In genomic region chr20:51027396-51027795, GRCh38 we compare ENCODE assay signal across 27 cellular contexts.
"Had no signal": no experiment of that assay in that cellular context is flagged by ENCODE, and none has a peak within 500 bp of the region (broad histone marks: within the 10 kb centered on the region; RNA-seq: fewer than 3 reads in every experiment).

No MANE protein-coding gene starts in this region.

- H3K27ac ChIP-seq: brain microvascular endothelial cell, coronary artery, dorsolateral prefrontal cortex, WERI-Rb-1 had no signal

- H3K4me3 Mint-ChIP-seq: activated B cell treated with CpG ODN at 0.5 μM for 24 hours; activated CD8-positive, alpha-beta T cell treated with anti-CD3 and anti-CD28 coated beads for 36 hours; activated naive CD8-positive, alpha-beta T cell; activated T-cell treated with anti-CD3 and anti-CD28 coated beads, Interleukin-2, amount 50 U/mL, for 4 hours; activated T-helper 17 cell treated with anti-CD3 and anti-CD28 coated beads, Interleukin-2, amount 50 U/mL, for 72 hours; central memory CD8-positive, alpha-beta T cell; dendritic cell treated with granulocyte-macrophage colony-stimulating factor and Interleukin-4, amounts not matched to agents 40 ng/mL and 50 ng/mL, for 4 days; T-helper 17 cell; T-helper 2 cell treated with Interferon-gamma antibody and Interleukin-4, amounts not matched to agents 5 μg/mL and 100 μg/mL, for 36 hours had no signal

- H3K36me3 ChIP-seq: brain microvascular endothelial cell, WERI-Rb-1 had no signal

- H3K27ac Mint-ChIP-seq: activated B cell treated with CpG ODN at 0.5 μM for 24 hours; activated CD8-positive, alpha-beta T cell treated with anti-CD3 and anti-CD28 coated beads for 36 hours; activated naive CD8-positive, alpha-beta T cell; activated T-helper 17 cell treated with anti-CD3 and anti-CD28 coated beads, Interleukin-2, amount 50 U/mL, for 72 hours; dendritic cell treated with granulocyte-macrophage colony-stimulating factor and Interleukin-4, amounts not matched to agents 40 ng/mL and 50 ng/mL, for 4 days; T-helper 17 cell; T-helper 2 cell treated with Interferon-gamma antibody and Interleukin-4, amounts not matched to agents 5 μg/mL and 100 μg/mL, for 36 hours had no signal

- H3K36me3 Mint-ChIP-seq: activated naive CD8-positive, alpha-beta T cell had no signal

- H3K4me3 ChIP-seq: coronary artery, dorsolateral prefrontal cortex had no signal

- DNase-seq: activated B cell treated with CpG ODN at 0.5 μM for 24 hours; activated CD4-positive, alpha-beta T cell treated with anti-CD3 and anti-CD28 coated beads for 48 hours; activated CD4-positive, alpha-beta T cell treated with anti-CD3 and anti-CD28 coated beads, Interleukin-2, amount 50 U/mL, for 1 hour; activated CD4-positive, alpha-beta T cell treated with anti-CD3 and anti-CD28 coated beads, Interleukin-2, amount 50 U/mL, for 48 hours; activated CD8-positive, alpha-beta memory T cell treated with anti-CD3 and anti-CD28 coated beads for 24 hours; activated CD8-positive, alpha-beta T cell treated with anti-CD3 and anti-CD28 coated beads for 36 hours; activated effector memory CD4-positive, alpha-beta T cell treated with Interleukin-2 at 50 U/mL for 16 hours; activated gamma-delta T cell treated with Interleukin-2 at 50 U/mL for 16 hours; activated naive CD4-positive, alpha-beta T cell treated with anti-CD3 and anti-CD28 coated beads, Interleukin-2, amount 50 U/mL, for 16 hours; activated naive CD4-positive, alpha-beta T cell treated with Interleukin-2 at 50 U/mL for 16 hours; activated T-cell treated with anti-CD3 and anti-CD28 coated beads, Interleukin-2, amount 50 U/mL, for 4 hours; amniotic stem cell; anterior cingulate cortex; brain microvascular endothelial cell; dorsolateral prefrontal cortex; effector memory CD4-positive, alpha-beta T cell; foreskin fibroblast; T-helper 1 cell; T-helper 17 cell; T1000; WERI-Rb-1 had no signal

- H3K9me3 Mint-ChIP-seq: activated B cell treated with CpG ODN at 0.5 μM for 24 hours; activated CD8-positive, alpha-beta T cell treated with anti-CD3 and anti-CD28 coated beads for 36 hours; activated T-cell treated with anti-CD3 and anti-CD28 coated beads, Interleukin-2, amount 50 U/mL, for 4 hours; activated T-helper 17 cell treated with anti-CD3 and anti-CD28 coated beads, Interleukin-2, amount 50 U/mL, for 72 hours; central memory CD8-positive, alpha-beta T cell had no signal

- H3K4me1 Mint-ChIP-seq: activated T-helper 17 cell treated with anti-CD3 and anti-CD28 coated beads, Interleukin-2, amount 50 U/mL, for 72 hours had no signal
